Comparison of ENCODE assay signal across 8 cellular contexts in the genomic region with DNA sequence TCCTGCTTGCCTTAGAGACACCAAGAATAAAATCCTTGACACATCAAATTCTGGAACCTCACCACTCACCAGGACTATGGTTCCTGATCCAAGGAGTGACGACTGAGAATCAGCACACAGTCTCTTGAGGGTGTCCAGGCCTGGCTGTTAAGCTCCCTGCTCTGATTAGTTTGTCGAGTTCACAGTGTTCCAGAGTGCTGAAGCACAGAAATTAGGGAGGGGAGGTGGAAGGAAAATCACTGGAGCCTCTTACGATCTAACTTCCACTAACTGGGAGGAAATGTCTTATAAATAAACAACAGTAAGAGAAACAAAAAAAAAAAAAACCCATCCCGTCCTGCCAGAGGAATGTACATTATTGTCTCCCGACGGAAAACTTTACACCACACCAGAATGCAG.
DNase-seq lines count a peak whose midpoint lies in the region; ATAC-seq and TF ChIP-seq lines count a peak whose summit lies in the region.

No MANE protein-coding gene starts in this region.

- H3K36me3 Mint-ChIP-seq in endothelial cell (ENCODE audit: low read depth, unreplicated experiment) = no peaks in the 10 kb centered on the region
- no peaks in the 10 kb centered on the region for H3K36me3 Mint-ChIP-seq in mesothelial cell of epicardium

- DNase-seq in M059J (ENCODE audit: low read depth) (peak; percentile 84), endothelial cell (ENCODE audit: low spot score) (no peak), mesothelial cell of epicardium (ENCODE audit: low spot score in 2 of 2, unreplicated experiment in 2 of 2) (no peak), upper lobe of left lung (peak in 1 of 2 donors; percentile 31), NCI-H2107 (lab: John Stamatoyannopoulos, UW) (no peak), NCI-H187 (lab: John Stamatoyannopoulos, UW) (no peak)
- DNase-seq in effector CD8-positive, alpha-beta T cell (lab: John Stamatoyannopoulos, UW) = no peak

- no peaks in the 10 kb centered on the region for H3K36me3 ChIP-seq in upper lobe of left lung

- H3K4me1 Mint-ChIP-seq in endothelial cell (ENCODE audit: unreplicated experiment) (peaks cover 14% of the 10 kb centered on the region), mesothelial cell of epicardium (peaks cover 14% of the 10 kb centered on the region)

- no peak for TF ChIP-seq CTCF in endothelial cell (IDR thresholded peaks at IDR 0.05; ENCODE audit: unreplicated experiment)
- TF ChIP-seq CTCF in mesothelial cell of epicardium (IDR thresholded peaks at IDR 0.05; ENCODE audit: unreplicated experiment) = no peak
- TF ChIP-seq CTCF in upper lobe of left lung (IDR thresholded peaks at IDR 0.05) = no peak

- TF ChIP-seq POLR2A in upper lobe of left lung (IDR thresholded peaks at IDR 0.05) = no peak

- TF ChIP-seq EP300 in upper lobe of left lung (IDR thresholded peaks at IDR 0.05) = no peak

- peak; percentile 75 to 86 for ATAC-seq in upper lobe of left lung (ENCODE audit: low FRiP score in 2 of 2)
- no peak for ATAC-seq in HG03280 (IDR thresholded peaks at IDR 0.05; ENCODE audit: unreplicated experiment)

- H3K9me3 ChIP-seq in upper lobe of left lung = no peaks in the 10 kb centered on the region

- H3K4me3 Mint-ChIP-seq in endothelial cell (ENCODE audit: unreplicated experiment) = no peak overlapping the region
- peak overlapping the region; percentile 33 for H3K4me3 Mint-ChIP-seq in mesothelial cell of epicardium

- H3K27ac Mint-ChIP-seq in endothelial cell (ENCODE audit: unreplicated experiment) (peak overlapping the region; percentile 80), mesothelial cell of epicardium (peak overlapping the region; percentile 70)

- peak overlapping the region in 3 of 4 donors; percentile 13 to 40 (median 31) for H3K4me3 ChIP-seq in upper lobe of left lung

- no peaks in the 10 kb centered on the region for H3K27me3 ChIP-seq in upper lobe of left lung

- H3K27ac ChIP-seq in upper lobe of left lung = peak overlapping the region; percentile 84 to 90 (median 86)

- WGBS in upper lobe of left lung, 2 donors = 29 to 53% methylated on average over 6 of the region's 6 CpGs

- H3K9me3 Mint-ChIP-seq in endothelial cell (ENCODE audit: unreplicated experiment) = no peaks in the 10 kb centered on the region
- H3K9me3 Mint-ChIP-seq in mesothelial cell of epicardium = no peaks in the 10 kb centered on the region

- peaks cover 14 to 25% (median 19%) of the 10 kb centered on the region in 4 donors for H3K4me1 ChIP-seq in upper lobe of left lung

- H3K27me3 Mint-ChIP-seq in endothelial cell (ENCODE audit: unreplicated experiment) = peaks cover 3% of the 10 kb centered on the region
- H3K27me3 Mint-ChIP-seq in mesothelial cell of epicardium (ENCODE audit: low read depth) = no peaks in the 10 kb centered on the region
